1 cellular context compared by ENCODE assay signal in the genomic region with DNA sequence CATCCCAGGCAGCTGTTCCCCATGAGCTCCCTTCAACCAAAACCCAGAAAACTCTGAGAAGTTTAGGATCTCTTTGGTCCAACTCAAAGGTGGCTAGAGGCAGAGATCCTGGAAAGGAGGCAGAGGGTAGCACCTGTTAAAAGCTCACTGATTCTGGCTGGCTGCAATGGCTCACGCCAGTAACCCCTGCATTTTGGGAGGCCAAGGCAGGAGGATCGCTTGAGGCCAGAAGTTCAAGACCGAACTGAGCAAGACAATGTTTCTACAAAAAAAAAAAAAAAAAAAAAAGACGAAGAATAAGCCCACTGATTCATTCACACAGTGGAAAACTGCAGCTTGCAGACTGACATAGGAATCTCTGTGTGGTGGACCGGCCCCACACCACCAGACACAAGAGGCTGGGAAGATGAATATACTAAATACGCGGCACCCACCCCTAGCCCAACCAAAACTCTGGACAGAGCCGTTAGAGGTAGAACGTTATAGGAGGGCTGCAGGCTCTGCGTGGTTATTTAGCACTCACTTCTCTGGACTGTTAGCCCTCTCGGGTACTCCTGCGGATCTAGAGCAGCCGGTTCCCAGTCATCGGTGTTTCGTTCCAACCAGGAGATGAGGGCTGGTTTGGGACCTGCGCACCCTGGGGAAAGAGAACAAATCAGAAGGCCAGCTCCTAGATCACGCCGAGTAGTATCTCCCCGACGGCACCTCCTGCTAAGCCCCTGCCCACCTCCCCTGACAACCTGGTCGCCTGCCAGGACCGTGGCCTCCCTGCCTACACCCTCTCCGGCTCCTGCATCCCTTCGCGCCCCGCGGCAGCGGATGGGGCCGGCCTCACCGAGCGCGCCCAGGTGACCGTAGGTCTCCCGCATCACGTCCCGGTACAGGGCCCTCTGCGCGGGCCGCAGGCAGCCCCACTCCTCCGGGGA.
TF ChIP-seq lines count a peak whose summit lies in the region.

No MANE protein-coding gene starts in this region.

TF ChIP-seq in HEK293, 187 proteins besides CTCF, POLR2A, EP300 and RAD21 (continued from another document and continues in another):
- TF ChIP-seq, protein P1, sequence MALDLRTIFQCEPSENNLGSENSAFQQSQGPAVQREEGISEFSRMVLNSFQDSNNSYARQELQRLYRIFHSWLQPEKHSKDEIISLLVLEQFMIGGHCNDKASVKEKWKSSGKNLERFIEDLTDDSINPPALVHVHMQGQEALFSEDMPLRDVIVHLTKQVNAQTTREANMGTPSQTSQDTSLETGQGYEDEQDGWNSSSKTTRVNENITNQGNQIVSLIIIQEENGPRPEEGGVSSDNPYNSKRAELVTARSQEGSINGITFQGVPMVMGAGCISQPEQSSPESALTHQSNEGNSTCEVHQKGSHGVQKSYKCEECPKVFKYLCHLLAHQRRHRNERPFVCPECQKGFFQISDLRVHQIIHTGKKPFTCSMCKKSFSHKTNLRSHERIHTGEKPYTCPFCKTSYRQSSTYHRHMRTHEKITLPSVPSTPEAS (tag by site-specific recombination; IDR thresholded peaks at IDR 0.05) = no peak
- TF ChIP-seq, protein P2, sequence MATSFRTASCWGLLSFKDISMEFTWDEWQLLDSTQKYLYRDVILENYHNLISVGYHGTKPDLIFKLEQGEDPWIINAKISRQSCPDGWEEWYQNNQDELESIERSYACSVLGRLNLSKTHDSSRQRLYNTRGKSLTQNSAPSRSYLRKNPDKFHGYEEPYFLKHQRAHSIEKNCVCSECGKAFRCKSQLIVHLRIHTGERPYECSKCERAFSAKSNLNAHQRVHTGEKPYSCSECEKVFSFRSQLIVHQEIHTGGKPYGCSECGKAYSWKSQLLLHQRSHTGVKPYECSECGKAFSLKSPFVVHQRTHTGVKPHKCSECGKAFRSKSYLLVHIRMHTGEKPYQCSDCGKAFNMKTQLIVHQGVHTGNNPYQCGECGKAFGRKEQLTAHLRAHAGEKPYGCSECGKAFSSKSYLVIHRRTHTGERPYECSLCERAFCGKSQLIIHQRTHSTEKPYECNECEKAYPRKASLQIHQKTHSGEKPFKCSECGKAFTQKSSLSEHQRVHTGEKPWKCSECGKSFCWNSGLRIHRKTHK (tag by site-specific recombination; IDR thresholded peaks at IDR 0.05) = no peak
- TF ChIP-seq ZNF169 (tag by site-specific recombination; IDR thresholded peaks at IDR 0.05) = peak; percentile 77; the same call in 1 of the 2 replicates
- TF ChIP-seq ZNF174 (tag by site-specific recombination; IDR thresholded peaks at IDR 0.05) = no peak
- TF ChIP-seq, protein P3, sequence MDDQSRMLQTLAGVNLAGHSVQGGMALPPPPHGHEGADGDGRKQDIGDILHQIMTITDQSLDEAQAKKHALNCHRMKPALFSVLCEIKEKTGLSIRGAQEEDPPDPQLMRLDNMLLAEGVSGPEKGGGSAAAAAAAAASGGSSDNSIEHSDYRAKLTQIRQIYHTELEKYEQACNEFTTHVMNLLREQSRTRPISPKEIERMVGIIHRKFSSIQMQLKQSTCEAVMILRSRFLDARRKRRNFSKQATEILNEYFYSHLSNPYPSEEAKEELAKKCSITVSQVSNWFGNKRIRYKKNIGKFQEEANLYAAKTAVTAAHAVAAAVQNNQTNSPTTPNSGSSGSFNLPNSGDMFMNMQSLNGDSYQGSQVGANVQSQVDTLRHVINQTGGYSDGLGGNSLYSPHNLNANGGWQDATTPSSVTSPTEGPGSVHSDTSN (CRISPR knock-in tag; IDR thresholded peaks at IDR 0.05) = 0 out of 2 replicates have a peak, but pooled peaks have one; percentile 33
- TF ChIP-seq, protein P4, sequence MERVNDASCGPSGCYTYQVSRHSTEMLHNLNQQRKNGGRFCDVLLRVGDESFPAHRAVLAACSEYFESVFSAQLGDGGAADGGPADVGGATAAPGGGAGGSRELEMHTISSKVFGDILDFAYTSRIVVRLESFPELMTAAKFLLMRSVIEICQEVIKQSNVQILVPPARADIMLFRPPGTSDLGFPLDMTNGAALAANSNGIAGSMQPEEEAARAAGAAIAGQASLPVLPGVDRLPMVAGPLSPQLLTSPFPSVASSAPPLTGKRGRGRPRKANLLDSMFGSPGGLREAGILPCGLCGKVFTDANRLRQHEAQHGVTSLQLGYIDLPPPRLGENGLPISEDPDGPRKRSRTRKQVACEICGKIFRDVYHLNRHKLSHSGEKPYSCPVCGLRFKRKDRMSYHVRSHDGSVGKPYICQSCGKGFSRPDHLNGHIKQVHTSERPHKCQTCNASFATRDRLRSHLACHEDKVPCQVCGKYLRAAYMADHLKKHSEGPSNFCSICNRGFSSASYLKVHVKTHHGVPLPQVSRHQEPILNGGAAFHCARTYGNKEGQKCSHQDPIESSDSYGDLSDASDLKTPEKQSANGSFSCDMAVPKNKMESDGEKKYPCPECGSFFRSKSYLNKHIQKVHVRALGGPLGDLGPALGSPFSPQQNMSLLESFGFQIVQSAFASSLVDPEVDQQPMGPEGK (tag by site-specific recombination; IDR thresholded peaks at IDR 0.05) = peak; percentile 77
- peak; percentile 56 for TF ChIP-seq ZFHX2 (tag by site-specific recombination; conservative IDR thresholded peaks at IDR 0.05)
- TF ChIP-seq MEIS1 (CRISPR knock-in tag; IDR thresholded peaks at IDR 0.05; ENCODE audit: borderline replicate concordance) = 0 out of 2 replicates have a peak, but pooled peaks have one; percentile 12
- TF ChIP-seq ZNF837 (tag by site-specific recombination; IDR thresholded peaks at IDR 0.05) = 0 out of 2 replicates have a peak, but pooled peaks have one; percentile 9
- no peak for TF ChIP-seq SETDB1 (IDR thresholded peaks at IDR 0.05; ENCODE audit: insufficient read length, low read length)
- no peak for TF ChIP-seq ZNF514 (tag by site-specific recombination; IDR thresholded peaks at IDR 0.05)
- 0 out of 2 replicates have a peak, but pooled peaks have one; percentile 6 for TF ChIP-seq KLF8 (tag by site-specific recombination; IDR thresholded peaks at IDR 0.05)
- TF ChIP-seq ZEB2 (tag by site-specific recombination; IDR thresholded peaks at IDR 0.05) = no peak; the same call in none of the 2 replicates
- no peak for TF ChIP-seq ZNF610 (tag by site-specific recombination; IDR thresholded peaks at IDR 0.05; ENCODE audit: borderline replicate concordance)
- peak; percentile 67 for TF ChIP-seq ZIC2 (tag by site-specific recombination; IDR thresholded peaks at IDR 0.05)
- no peak for TF ChIP-seq ZNF664 (tag by site-specific recombination; IDR thresholded peaks at IDR 0.05)
- TF ChIP-seq, protein P5, sequence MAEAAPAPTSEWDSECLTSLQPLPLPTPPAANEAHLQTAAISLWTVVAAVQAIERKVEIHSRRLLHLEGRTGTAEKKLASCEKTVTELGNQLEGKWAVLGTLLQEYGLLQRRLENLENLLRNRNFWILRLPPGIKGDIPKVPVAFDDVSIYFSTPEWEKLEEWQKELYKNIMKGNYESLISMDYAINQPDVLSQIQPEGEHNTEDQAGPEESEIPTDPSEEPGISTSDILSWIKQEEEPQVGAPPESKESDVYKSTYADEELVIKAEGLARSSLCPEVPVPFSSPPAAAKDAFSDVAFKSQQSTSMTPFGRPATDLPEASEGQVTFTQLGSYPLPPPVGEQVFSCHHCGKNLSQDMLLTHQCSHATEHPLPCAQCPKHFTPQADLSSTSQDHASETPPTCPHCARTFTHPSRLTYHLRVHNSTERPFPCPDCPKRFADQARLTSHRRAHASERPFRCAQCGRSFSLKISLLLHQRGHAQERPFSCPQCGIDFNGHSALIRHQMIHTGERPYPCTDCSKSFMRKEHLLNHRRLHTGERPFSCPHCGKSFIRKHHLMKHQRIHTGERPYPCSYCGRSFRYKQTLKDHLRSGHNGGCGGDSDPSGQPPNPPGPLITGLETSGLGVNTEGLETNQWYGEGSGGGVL (tag by site-specific recombination; IDR thresholded peaks at IDR 0.05) = peak; percentile 69
- TF ChIP-seq ZNF416 (tag by site-specific recombination; IDR thresholded peaks at IDR 0.05) = no peak
- TF ChIP-seq ZNF785 (tag by site-specific recombination; IDR thresholded peaks at IDR 0.05) = 0 out of 2 replicates have a peak, but pooled peaks have one; percentile 15
- no peak for TF ChIP-seq ZNF324 (tag by site-specific recombination; IDR thresholded peaks at IDR 0.05)
- TF ChIP-seq ZNF211 (tag by site-specific recombination; IDR thresholded peaks at IDR 0.05; ENCODE audit: low read depth) = no peak
- TF ChIP-seq, protein P6, sequence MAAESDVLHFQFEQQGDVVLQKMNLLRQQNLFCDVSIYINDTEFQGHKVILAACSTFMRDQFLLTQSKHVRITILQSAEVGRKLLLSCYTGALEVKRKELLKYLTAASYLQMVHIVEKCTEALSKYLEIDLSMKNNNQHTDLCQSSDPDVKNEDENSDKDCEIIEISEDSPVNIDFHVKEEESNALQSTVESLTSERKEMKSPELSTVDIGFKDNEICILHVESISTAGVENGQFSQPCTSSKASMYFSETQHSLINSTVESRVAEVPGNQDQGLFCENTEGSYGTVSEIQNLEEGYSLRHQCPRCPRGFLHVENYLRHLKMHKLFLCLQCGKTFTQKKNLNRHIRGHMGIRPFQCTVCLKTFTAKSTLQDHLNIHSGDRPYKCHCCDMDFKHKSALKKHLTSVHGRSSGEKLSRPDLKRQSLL (tag by site-specific recombination; IDR thresholded peaks at IDR 0.05) = peak; percentile 50; the same call in 1 of the 2 replicates
- TF ChIP-seq ZNF600 (tag by site-specific recombination; IDR thresholded peaks at IDR 0.05) = peak; percentile 74
- TF ChIP-seq, protein P7, sequence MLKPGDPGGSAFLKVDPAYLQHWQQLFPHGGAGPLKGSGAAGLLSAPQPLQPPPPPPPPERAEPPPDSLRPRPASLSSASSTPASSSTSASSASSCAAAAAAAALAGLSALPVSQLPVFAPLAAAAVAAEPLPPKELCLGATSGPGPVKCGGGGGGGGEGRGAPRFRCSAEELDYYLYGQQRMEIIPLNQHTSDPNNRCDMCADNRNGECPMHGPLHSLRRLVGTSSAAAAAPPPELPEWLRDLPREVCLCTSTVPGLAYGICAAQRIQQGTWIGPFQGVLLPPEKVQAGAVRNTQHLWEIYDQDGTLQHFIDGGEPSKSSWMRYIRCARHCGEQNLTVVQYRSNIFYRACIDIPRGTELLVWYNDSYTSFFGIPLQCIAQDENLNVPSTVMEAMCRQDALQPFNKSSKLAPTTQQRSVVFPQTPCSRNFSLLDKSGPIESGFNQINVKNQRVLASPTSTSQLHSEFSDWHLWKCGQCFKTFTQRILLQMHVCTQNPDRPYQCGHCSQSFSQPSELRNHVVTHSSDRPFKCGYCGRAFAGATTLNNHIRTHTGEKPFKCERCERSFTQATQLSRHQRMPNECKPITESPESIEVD (tag by site-specific recombination; IDR thresholded peaks at IDR 0.05) = no peak
- TF ChIP-seq EGR2 (tag by site-specific recombination; IDR thresholded peaks at IDR 0.05; ENCODE audit: low read depth) = no peak; the same call in 1 of the 2 replicates
- peak; percentile 97; the same call in 1 of the 2 replicates for TF ChIP-seq ZNF777 (tag by site-specific recombination; IDR thresholded peaks at IDR 0.05; ENCODE audit: borderline replicate concordance)
- TF ChIP-seq ZNF76 (tag by site-specific recombination; IDR thresholded peaks at IDR 0.05; ENCODE audit: borderline replicate concordance, low read depth) = peak; percentile 92
- TF ChIP-seq ZNF654 (tag by site-specific recombination; IDR thresholded peaks at IDR 0.05; ENCODE audit: low read depth) = no peak
- no peak for TF ChIP-seq ZNF426 (tag by site-specific recombination; IDR thresholded peaks at IDR 0.05)
- no peak for TF ChIP-seq ZNF792 (tag by site-specific recombination; IDR thresholded peaks at IDR 0.05)
- TF ChIP-seq, protein P8, sequence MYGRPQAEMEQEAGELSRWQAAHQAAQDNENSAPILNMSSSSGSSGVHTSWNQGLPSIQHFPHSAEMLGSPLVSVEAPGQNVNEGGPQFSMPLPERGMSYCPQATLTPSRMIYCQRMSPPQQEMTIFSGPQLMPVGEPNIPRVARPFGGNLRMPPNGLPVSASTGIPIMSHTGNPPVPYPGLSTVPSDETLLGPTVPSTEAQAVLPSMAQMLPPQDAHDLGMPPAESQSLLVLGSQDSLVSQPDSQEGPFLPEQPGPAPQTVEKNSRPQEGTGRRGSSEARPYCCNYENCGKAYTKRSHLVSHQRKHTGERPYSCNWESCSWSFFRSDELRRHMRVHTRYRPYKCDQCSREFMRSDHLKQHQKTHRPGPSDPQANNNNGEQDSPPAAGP (tag by site-specific recombination; IDR thresholded peaks at IDR 0.05) = peak; percentile 51; the same call in 1 of the 2 replicates
- TF ChIP-seq, protein P9, sequence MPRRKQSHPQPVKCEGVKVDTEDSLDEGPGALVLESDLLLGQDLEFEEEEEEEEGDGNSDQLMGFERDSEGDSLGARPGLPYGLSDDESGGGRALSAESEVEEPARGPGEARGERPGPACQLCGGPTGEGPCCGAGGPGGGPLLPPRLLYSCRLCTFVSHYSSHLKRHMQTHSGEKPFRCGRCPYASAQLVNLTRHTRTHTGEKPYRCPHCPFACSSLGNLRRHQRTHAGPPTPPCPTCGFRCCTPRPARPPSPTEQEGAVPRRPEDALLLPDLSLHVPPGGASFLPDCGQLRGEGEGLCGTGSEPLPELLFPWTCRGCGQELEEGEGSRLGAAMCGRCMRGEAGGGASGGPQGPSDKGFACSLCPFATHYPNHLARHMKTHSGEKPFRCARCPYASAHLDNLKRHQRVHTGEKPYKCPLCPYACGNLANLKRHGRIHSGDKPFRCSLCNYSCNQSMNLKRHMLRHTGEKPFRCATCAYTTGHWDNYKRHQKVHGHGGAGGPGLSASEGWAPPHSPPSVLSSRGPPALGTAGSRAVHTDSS (tag by site-specific recombination; IDR thresholded peaks at IDR 0.05) = no peak
- TF ChIP-seq ZNF549 (tag by site-specific recombination; IDR thresholded peaks at IDR 0.05) = no peak
- TF ChIP-seq ZSCAN16 (tag by site-specific recombination; IDR thresholded peaks at IDR 0.05) = no peak
- TF ChIP-seq ZNF140 (tag by site-specific recombination; IDR thresholded peaks at IDR 0.05) = no peak
- TF ChIP-seq, protein P10, sequence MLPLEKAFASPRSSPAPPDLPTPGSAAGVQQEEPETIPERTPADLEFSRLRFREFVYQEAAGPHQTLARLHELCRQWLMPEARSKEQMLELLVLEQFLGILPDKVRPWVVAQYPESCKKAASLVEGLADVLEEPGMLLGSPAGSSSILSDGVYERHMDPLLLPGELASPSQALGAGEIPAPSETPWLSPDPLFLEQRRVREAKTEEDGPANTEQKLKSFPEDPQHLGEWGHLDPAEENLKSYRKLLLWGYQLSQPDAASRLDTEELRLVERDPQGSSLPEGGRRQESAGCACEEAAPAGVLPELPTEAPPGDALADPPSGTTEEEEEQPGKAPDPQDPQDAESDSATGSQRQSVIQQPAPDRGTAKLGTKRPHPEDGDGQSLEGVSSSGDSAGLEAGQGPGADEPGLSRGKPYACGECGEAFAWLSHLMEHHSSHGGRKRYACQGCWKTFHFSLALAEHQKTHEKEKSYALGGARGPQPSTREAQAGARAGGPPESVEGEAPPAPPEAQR (tag by site-specific recombination; IDR thresholded peaks at IDR 0.05) = 0 out of 2 replicates have a peak, but pooled peaks have one; percentile 11
- 0 out of 2 replicates have a peak, but pooled peaks have one; percentile 14 for TF ChIP-seq WT1 (tag by site-specific recombination; IDR thresholded peaks at IDR 0.05)
- TF ChIP-seq FEZF1 (tag by site-specific recombination; IDR thresholded peaks at IDR 0.05) = no peak
- TF ChIP-seq, protein P11, sequence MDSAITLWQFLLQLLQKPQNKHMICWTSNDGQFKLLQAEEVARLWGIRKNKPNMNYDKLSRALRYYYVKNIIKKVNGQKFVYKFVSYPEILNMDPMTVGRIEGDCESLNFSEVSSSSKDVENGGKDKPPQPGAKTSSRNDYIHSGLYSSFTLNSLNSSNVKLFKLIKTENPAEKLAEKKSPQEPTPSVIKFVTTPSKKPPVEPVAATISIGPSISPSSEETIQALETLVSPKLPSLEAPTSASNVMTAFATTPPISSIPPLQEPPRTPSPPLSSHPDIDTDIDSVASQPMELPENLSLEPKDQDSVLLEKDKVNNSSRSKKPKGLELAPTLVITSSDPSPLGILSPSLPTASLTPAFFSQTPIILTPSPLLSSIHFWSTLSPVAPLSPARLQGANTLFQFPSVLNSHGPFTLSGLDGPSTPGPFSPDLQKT (IDR thresholded peaks at IDR 0.05; ENCODE audit: borderline replicate concordance, low read depth, low read length) = no peak
- TF ChIP-seq ZNF560 (tag by site-specific recombination; IDR thresholded peaks at IDR 0.05; ENCODE audit: borderline replicate concordance) = no peak
